8 cellular contexts compared by ENCODE assay signal in genomic region chr1:148951336-148952227, GRCh38.
DNase-seq lines count a peak whose midpoint lies in the region; ATAC-seq and TF ChIP-seq lines count a peak whose summit lies in the region.
"Not testable (repeated sequence)": the region's sequence is repeated elsewhere in the genome, so short reads cannot be mapped to it uniquely, and the experiment has no call there.

No MANE protein-coding gene starts in this region.

- H3K4me1 Mint-ChIP-seq in T-helper 2 cell treated with Interferon-gamma antibody and Interleukin-4, amounts not matched to agents 5 μg/mL and 100 μg/mL, for 36 hours (ENCODE audit: low read depth): peaks cover 17% of the 10 kb centered on the region

- H3K4me1 ChIP-seq in right cardiac atrium (ENCODE audit: control insufficient read depth, insufficient read depth, low read length); tibial artery: not testable (repeated sequence)

- H3K27me3 ChIP-seq in right cardiac atrium (ENCODE audit: control insufficient read depth, insufficient read depth); tibial artery: not testable (repeated sequence)

- H3K27ac Mint-ChIP-seq in T-helper 2 cell treated with Interferon-gamma antibody and Interleukin-4, amounts not matched to agents 5 μg/mL and 100 μg/mL, for 36 hours: peak overlapping the region; percentile 83

- peak overlapping the region; percentile 56 for H3K27ac ChIP-seq in right cardiac atrium (ENCODE audit: low read length)
- H3K27ac ChIP-seq in tibial artery: peak overlapping the region; percentile 74 to 81

- TF ChIP-seq CTCF in tibial artery (IDR thresholded peaks at IDR 0.05): not testable (repeated sequence)

- not testable (repeated sequence) for H3K9me3 Mint-ChIP-seq in T-helper 2 cell treated with Interferon-gamma antibody and Interleukin-4, amounts not matched to agents 5 μg/mL and 100 μg/mL, for 36 hours

- peak overlapping the region; percentile 84 for H3K4me3 Mint-ChIP-seq in T-helper 2 cell treated with Interferon-gamma antibody and Interleukin-4, amounts not matched to agents 5 μg/mL and 100 μg/mL, for 36 hours

- H3K4me3 ChIP-seq in right cardiac atrium (ENCODE audit: low read length) (peak overlapping the region; percentile 43), tibial artery (peak overlapping the region; percentile 60 to 62)

- peak; percentile 71 for ATAC-seq in GM18498 (IDR thresholded peaks at IDR 0.05; ENCODE audit: unreplicated experiment)
- peak; percentile 57 for ATAC-seq in HG02938 (IDR thresholded peaks at IDR 0.05; ENCODE audit: unreplicated experiment)
- ATAC-seq in right cardiac atrium: peak; percentile 91

- 3% methylated on average over 31 of the region's 44 CpGs for WGBS in right cardiac atrium

- peak; percentile 8 for DNase-seq in NCI-H1694 (lab: John Stamatoyannopoulos, UW)
- DNase-seq in T-helper 2 cell treated with Interferon-gamma antibody and Interleukin-4, amounts not matched to agents 5 μg/mL and 100 μg/mL, for 36 hours (ENCODE audit: low spot score): peak; percentile 73
- peak in 41 of 56 donors; percentile 16 to 82 (median 56) for DNase-seq in amygdala (lab: John Stamatoyannopoulos, UW)
- DNase-seq in right cardiac atrium: peak; percentile 71 to 88 (median 81)
- peak; percentile 87 for DNase-seq in posterior vena cava (ENCODE audit: low spot score)
- peak; percentile 69 to 89 for DNase-seq in tibial artery

- H3K36me3 Mint-ChIP-seq in T-helper 2 cell treated with Interferon-gamma antibody and Interleukin-4, amounts not matched to agents 5 μg/mL and 100 μg/mL, for 36 hours (ENCODE audit: low read depth): not testable (repeated sequence)

- H3K9me3 ChIP-seq in right cardiac atrium (ENCODE audit: control insufficient read depth, low read length); tibial artery: not testable (repeated sequence)

- not testable (repeated sequence) for H3K27me3 Mint-ChIP-seq in T-helper 2 cell treated with Interferon-gamma antibody and Interleukin-4, amounts not matched to agents 5 μg/mL and 100 μg/mL, for 36 hours (ENCODE audit: low read depth)

- H3K36me3 ChIP-seq in tibial artery: not testable (repeated sequence)

- intact Hi-C loops in right cardiac atrium (cut with DNase I); posterior vena cava (cut with DNase I); tibial artery (cut with DNase I; ENCODE audit: low total_unique reads): not testable (repeated sequence)

Comparison
In these comparisons a context has a peak if more than half of its experiments do, and no peak if none do; other contexts are left out.
1. Peak in every context shown above with its lines: DNase-seq, ATAC-seq, H3K4me3 ChIP-seq and H3K27ac ChIP-seq.
2. DNase-seq: peak in every context shown above with its lines; median percentile 87 in posterior vena cava; 81 in right cardiac atrium; 79 in tibial artery; 73 in T-helper 2 cell treated with Interferon-gamma antibody and Interleukin-4, amounts not matched to agents 5 μg/mL and 100 μg/mL, for 36 hours; 56 in amygdala; 8 in NCI-H1694.